In genomic region chr22:28819253-28820096, GRCh38 we compare ENCODE assay signal across 11 cellular contexts. TPM values are rescaled to one million over a fixed set of nuclear protein-coding genes. Genes with fewer than 3 reads are reported as not detected.
DNase-seq lines count a peak whose midpoint lies in the region; ATAC-seq, FAIRE-seq and TF ChIP-seq lines count a peak whose summit lies in the region.
"Had no signal": no experiment of that assay in that cellular context is flagged by ENCODE, and none has a peak within 500 bp of the region (broad histone marks: within the 10 kb centered on the region; RNA-seq: fewer than 3 reads in every experiment).

No MANE protein-coding gene starts in this region.

- peaks cover 34% of the 10 kb centered on the region for H3K36me3 Mint-ChIP-seq in T-helper 1 cell treated with Interleukin-12 subunit alpha and Interleukin-12 subunit beta and Interleukin-4 antibody, amounts not matched to agents 30 μg/mL and 1 μg/mL, for 36 hours (ENCODE audit: low read depth)
- peaks cover 14% of the 10 kb centered on the region for H3K36me3 Mint-ChIP-seq in dendritic cell treated with granulocyte-macrophage colony-stimulating factor and Interleukin-4, amounts not matched to agents 40 ng/mL and 50 ng/mL, for 4 days (ENCODE audit: low read depth)
- no peaks in the 10 kb centered on the region for H3K36me3 Mint-ChIP-seq in endothelial cell (ENCODE audit: low read depth, unreplicated experiment)

- H3K4me1 Mint-ChIP-seq in T-helper 1 cell treated with Interleukin-12 subunit alpha and Interleukin-12 subunit beta and Interleukin-4 antibody, amounts not matched to agents 30 μg/mL and 1 μg/mL, for 36 hours (ENCODE audit: low read depth) = peaks cover 72% of the 10 kb centered on the region
- peaks cover 30% of the 10 kb centered on the region for H3K4me1 Mint-ChIP-seq in dendritic cell treated with granulocyte-macrophage colony-stimulating factor and Interleukin-4, amounts not matched to agents 40 ng/mL and 50 ng/mL, for 4 days (ENCODE audit: low read depth)
- peaks cover 19% of the 10 kb centered on the region for H3K4me1 Mint-ChIP-seq in endothelial cell (ENCODE audit: unreplicated experiment)

- H3K27ac ChIP-seq in small intestine (ENCODE audit: low read depth in 1 of 2, low read length in 1 of 2) = peak overlapping the region in 1 of 2 donors; percentile 84

- no peak for FAIRE-seq in small intestine (lab: Jason Lieb, UNC)
- FAIRE-seq: colon had no signal

- peak overlapping the region; percentile 14 for H3K4me3 Mint-ChIP-seq in T-helper 1 cell treated with Interleukin-12 subunit alpha and Interleukin-12 subunit beta and Interleukin-4 antibody, amounts not matched to agents 30 μg/mL and 1 μg/mL, for 36 hours
- H3K4me3 Mint-ChIP-seq in dendritic cell treated with granulocyte-macrophage colony-stimulating factor and Interleukin-4, amounts not matched to agents 40 ng/mL and 50 ng/mL, for 4 days = no peak overlapping the region
- H3K4me3 Mint-ChIP-seq in endothelial cell (ENCODE audit: unreplicated experiment) = no peak overlapping the region

- no peaks in the 10 kb centered on the region for H3K27me3 ChIP-seq in small intestine (ENCODE audit: control insufficient read depth in 2 of 2, insufficient read depth in 2 of 2, low read length in 2 of 2)

- no peaks in the 10 kb centered on the region for H3K9me3 ChIP-seq in small intestine (ENCODE audit: control insufficient read depth, low read depth)
- H3K9me3 ChIP-seq: thoracic aorta had no signal

- H3K4me3 ChIP-seq in small intestine (ENCODE audit: low read depth in 1 of 2, low read length in 2 of 2) = no peak overlapping the region
- H3K4me3 ChIP-seq: thoracic aorta had no signal

- WGBS in small intestine, 3 donors = 29 to 52% (median 32%) methylated on average over 5 of the region's 5 CpGs

- peak; percentile 58 for ATAC-seq in HG02798 (IDR thresholded peaks at IDR 0.05; ENCODE audit: poor library complexity, unreplicated experiment)

- H3K9me3 Mint-ChIP-seq in T-helper 1 cell treated with Interleukin-12 subunit alpha and Interleukin-12 subunit beta and Interleukin-4 antibody, amounts not matched to agents 30 μg/mL and 1 μg/mL, for 36 hours = no peaks in the 10 kb centered on the region
- H3K9me3 Mint-ChIP-seq in dendritic cell treated with granulocyte-macrophage colony-stimulating factor and Interleukin-4, amounts not matched to agents 40 ng/mL and 50 ng/mL, for 4 days = no peaks in the 10 kb centered on the region
- no peaks in the 10 kb centered on the region for H3K9me3 Mint-ChIP-seq in endothelial cell (ENCODE audit: unreplicated experiment)

- TF ChIP-seq CTCF in endothelial cell (IDR thresholded peaks at IDR 0.05; ENCODE audit: unreplicated experiment) = no peak

- H3K27ac Mint-ChIP-seq in T-helper 1 cell treated with Interleukin-12 subunit alpha and Interleukin-12 subunit beta and Interleukin-4 antibody, amounts not matched to agents 30 μg/mL and 1 μg/mL, for 36 hours = peak overlapping the region; percentile 81
- H3K27ac Mint-ChIP-seq in dendritic cell treated with granulocyte-macrophage colony-stimulating factor and Interleukin-4, amounts not matched to agents 40 ng/mL and 50 ng/mL, for 4 days = peak overlapping the region; percentile 39
- no peak overlapping the region for H3K27ac Mint-ChIP-seq in endothelial cell (ENCODE audit: unreplicated experiment)

- intact Hi-C loops in dendritic cell treated with granulocyte-macrophage colony-stimulating factor and Interleukin-4, amounts not matched to agents 40 ng/mL and 50 ng/mL, for 4 days (cut with micrococcal nuclease) = no loop called here

- H3K36me3 ChIP-seq in small intestine (ENCODE audit: control insufficient read depth in 2 of 2, insufficient read depth in 2 of 2, low read length in 2 of 2) = no peaks in the 10 kb centered on the region
- H3K36me3 ChIP-seq: thoracic aorta had no signal

- DNase-seq in T-helper 1 cell = no peak
- DNase-seq in small intestine = peak; percentile 64
- DNase-seq in activated gamma-delta T cell (lab: John Stamatoyannopoulos, UW) = no peak
- DNase-seq in endothelial cell (ENCODE audit: low spot score) = no peak
- no peak for DNase-seq in Kasumi-1 (lab: John Stamatoyannopoulos, UW)
- DNase-seq: activated CD4-positive, CD25-positive, alpha-beta regulatory T cell treated with anti-CD3 and anti-CD28 coated beads, Interleukin-2, amount 50 U/mL, for 72 hours had no signal

- peaks cover 0 to 7% of the 10 kb centered on the region in 2 donors for H3K4me1 ChIP-seq in small intestine (ENCODE audit: control insufficient read depth in 2 of 2, insufficient read depth in 1 of 2, low read depth in 1 of 2, low read length in 1 of 2)

- H3K27me3 Mint-ChIP-seq in T-helper 1 cell treated with Interleukin-12 subunit alpha and Interleukin-12 subunit beta and Interleukin-4 antibody, amounts not matched to agents 30 μg/mL and 1 μg/mL, for 36 hours (ENCODE audit: low read depth) = no peaks in the 10 kb centered on the region
- H3K27me3 Mint-ChIP-seq in dendritic cell treated with granulocyte-macrophage colony-stimulating factor and Interleukin-4, amounts not matched to agents 40 ng/mL and 50 ng/mL, for 4 days = no peaks in the 10 kb centered on the region
- no peaks in the 10 kb centered on the region for H3K27me3 Mint-ChIP-seq in endothelial cell (ENCODE audit: unreplicated experiment)

RNA-seq across cellular contexts. Expression of gene XBP1, which starts 19.1 kb away (rescaled TPM):
- 100 to 1,000 TPM in 2 of 3 donors, 10 to 100 TPM in 1; 60.2 to 232 (median 113) TPM for polyA plus RNA-seq in small intestine
- 71.3 TPM for total RNA-seq in endothelial cell (ENCODE audit: unreplicated experiment)

RNA-seq across cellular contexts. Expression of gene CCDC117, which starts 47.0 kb away (rescaled TPM):
- 10 to 100 TPM in 1 of 3 donors, 1 to 10 TPM in 2; 7.8 to 10.3 (median 8.5) TPM for polyA plus RNA-seq in small intestine
- total RNA-seq in endothelial cell (ENCODE audit: unreplicated experiment) = 21.9 TPM
